ENCODE assay signal across 1 cellular context in the genomic region with DNA sequence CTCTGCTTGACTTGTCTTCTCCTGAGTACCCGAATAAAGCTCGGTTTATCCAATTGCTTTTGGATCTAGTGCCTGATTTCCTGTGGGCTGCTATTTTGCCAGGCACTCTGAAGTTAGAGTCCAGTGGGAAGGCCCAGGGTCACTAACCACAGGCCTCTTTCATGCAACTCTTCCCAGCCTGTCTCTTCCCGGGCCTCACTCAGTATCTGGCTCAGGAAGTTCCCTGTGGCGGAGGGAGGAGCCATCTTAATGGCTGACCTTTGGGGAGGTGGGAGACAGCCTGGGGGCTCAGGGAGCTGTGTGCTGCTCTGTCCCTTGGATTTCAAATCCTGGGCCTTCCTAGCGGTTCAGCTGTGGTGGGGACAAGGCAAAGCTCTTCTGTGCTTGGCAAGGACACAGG.
TF ChIP-seq lines count a peak whose summit lies in the region.

No MANE protein-coding gene starts in this region.

TF ChIP-seq in WTC11, 78 proteins besides CTCF, POLR2A, EP300 and RAD21 (continued from another document):
- TF ChIP-seq, protein P1, sequence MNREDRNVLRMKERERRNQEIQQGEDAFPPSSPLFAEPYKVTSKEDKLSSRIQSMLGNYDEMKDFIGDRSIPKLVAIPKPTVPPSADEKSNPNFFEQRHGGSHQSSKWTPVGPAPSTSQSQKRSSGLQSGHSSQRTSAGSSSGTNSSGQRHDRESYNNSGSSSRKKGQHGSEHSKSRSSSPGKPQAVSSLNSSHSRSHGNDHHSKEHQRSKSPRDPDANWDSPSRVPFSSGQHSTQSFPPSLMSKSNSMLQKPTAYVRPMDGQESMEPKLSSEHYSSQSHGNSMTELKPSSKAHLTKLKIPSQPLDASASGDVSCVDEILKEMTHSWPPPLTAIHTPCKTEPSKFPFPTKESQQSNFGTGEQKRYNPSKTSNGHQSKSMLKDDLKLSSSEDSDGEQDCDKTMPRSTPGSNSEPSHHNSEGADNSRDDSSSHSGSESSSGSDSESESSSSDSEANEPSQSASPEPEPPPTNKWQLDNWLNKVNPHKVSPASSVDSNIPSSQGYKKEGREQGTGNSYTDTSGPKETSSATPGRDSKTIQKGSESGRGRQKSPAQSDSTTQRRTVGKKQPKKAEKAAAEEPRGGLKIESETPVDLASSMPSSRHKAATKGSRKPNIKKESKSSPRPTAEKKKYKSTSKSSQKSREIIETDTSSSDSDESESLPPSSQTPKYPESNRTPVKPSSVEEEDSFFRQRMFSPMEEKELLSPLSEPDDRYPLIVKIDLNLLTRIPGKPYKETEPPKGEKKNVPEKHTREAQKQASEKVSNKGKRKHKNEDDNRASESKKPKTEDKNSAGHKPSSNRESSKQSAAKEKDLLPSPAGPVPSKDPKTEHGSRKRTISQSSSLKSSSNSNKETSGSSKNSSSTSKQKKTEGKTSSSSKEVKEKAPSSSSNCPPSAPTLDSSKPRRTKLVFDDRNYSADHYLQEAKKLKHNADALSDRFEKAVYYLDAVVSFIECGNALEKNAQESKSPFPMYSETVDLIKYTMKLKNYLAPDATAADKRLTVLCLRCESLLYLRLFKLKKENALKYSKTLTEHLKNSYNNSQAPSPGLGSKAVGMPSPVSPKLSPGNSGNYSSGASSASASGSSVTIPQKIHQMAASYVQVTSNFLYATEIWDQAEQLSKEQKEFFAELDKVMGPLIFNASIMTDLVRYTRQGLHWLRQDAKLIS (CRISPR knock-in tag; IDR thresholded peaks at IDR 0.05; ENCODE audit: borderline replicate concordance) = no peak
- TF ChIP-seq JUN (CRISPR knock-in tag; IDR thresholded peaks at IDR 0.05) = no peak
